In the genomic region with DNA sequence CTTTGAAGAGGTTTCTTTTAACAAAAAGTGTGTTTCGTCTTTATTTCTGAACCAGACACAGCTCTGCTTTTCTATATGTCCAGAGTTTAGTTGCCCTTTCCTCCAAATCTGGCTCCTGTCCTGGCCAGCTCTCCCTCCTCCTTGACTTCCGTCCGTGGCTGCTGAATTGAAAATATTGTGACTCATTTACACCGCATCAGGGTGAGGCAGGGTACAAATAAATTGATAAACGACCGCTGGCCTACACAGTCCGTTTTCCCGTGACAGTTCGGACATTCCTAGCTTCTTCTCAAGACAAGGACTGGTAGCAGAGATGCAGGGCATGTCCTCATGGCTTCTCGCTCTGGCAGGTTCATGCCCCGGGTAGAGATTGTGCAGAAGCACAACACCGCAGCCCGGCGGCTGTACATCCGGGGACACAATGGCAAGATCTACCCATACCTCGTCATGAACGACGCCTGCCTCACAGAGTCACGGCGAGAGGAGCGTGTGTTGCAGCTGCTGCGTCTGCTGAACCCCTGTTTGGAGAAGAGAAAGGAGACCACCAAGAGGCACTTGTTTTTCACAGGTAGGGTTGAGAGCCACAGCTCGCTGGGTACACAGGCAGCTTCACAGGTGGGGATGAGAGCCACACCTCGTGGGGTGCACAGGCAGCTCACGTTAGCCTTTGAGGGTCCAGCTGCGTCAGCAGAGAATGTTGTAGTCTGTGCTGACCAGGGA, we compare ENCODE assay signal across 21 cellular contexts.
A peak's percentile ranks its signal among the peaks of the same experiment; 100 is the strongest.
DNase-seq lines count a peak whose midpoint lies in the region; ATAC-seq and TF ChIP-seq lines count a peak whose summit lies in the region.
"Had no signal": no experiment of that assay in that cellular context is flagged by ENCODE, and none has a peak within 500 bp of the region (broad histone marks: within the 10 kb centered on the region; RNA-seq: fewer than 3 reads in every experiment).

No MANE protein-coding gene starts in this region.

- no peak overlapping the region for H3K27ac Mint-ChIP-seq in activated CD8-positive, alpha-beta T cell treated with anti-CD3 and anti-CD28 coated beads, Interleukin-2, amount 10 ng/mL, durations not matched to agents 7 days and 5 days
- no peak overlapping the region for H3K27ac Mint-ChIP-seq in activated CD8-positive, alpha-beta T cell treated with anti-CD3 and anti-CD28 coated beads for 36 hours
- H3K27ac Mint-ChIP-seq in stimulated activated effector memory CD8-positive, alpha-beta T cell treated with anti-CD3 and anti-CD28 coated beads, Interleukin-12 subunit alpha, Interleukin-12 subunit beta, amount 100 ng/mL, for 72 hours, result peak overlapping the region; percentile 21
- H3K27ac Mint-ChIP-seq: activated CD4-positive, alpha-beta T cell treated with anti-CD3 and anti-CD28 coated beads, Interleukin-2, amount 10 ng/mL, durations not matched to agents 7 days and 5 days; activated naive CD8-positive, alpha-beta T cell treated with anti-CD3 and anti-CD28 coated beads, Interleukin-2, amount 10 ng/mL, durations not matched to agents 7 days and 5 days; type B pancreatic cell had no signal

- peaks cover 27% of the 10 kb centered on the region for H3K4me1 Mint-ChIP-seq in activated CD8-positive, alpha-beta T cell treated with anti-CD3 and anti-CD28 coated beads, Interleukin-2, amount 10 ng/mL, durations not matched to agents 7 days and 5 days (ENCODE audit: low read depth)
- H3K4me1 Mint-ChIP-seq in activated CD8-positive, alpha-beta T cell treated with anti-CD3 and anti-CD28 coated beads for 36 hours (ENCODE audit: low read depth), result peaks cover 24% of the 10 kb centered on the region
- no peaks in the 10 kb centered on the region for H3K4me1 Mint-ChIP-seq in stimulated activated effector memory CD8-positive, alpha-beta T cell treated with anti-CD3 and anti-CD28 coated beads, Interleukin-12 subunit alpha, Interleukin-12 subunit beta, amount 100 ng/mL, for 72 hours
- H3K4me1 Mint-ChIP-seq: brain had no signal

- intact Hi-C loops in activated CD8-positive, alpha-beta T cell treated with anti-CD3 and anti-CD28 coated beads for 36 hours (cut with micrococcal nuclease), result no loop called here

- peaks cover 37% of the 10 kb centered on the region for H3K36me3 ChIP-seq in Karpas-422 (ENCODE audit: insufficient read depth, low read length)

- H3K9ac ChIP-seq in Karpas-422 (ENCODE audit: low read length), result peak overlapping the region; percentile 53

- DNase-seq in activated CD8-positive, alpha-beta T cell treated with anti-CD3 and anti-CD28 coated beads, Interleukin-2, amount 10 ng/mL, durations not matched to agents 7 days and 5 days, result peak; percentile 17
- DNase-seq in activated CD8-positive, alpha-beta T cell treated with anti-CD3 and anti-CD28 coated beads for 36 hours, result no peak
- no peak for DNase-seq in Karpas-422
- peak; percentile 36 for DNase-seq in left lobe of liver (ENCODE audit: low spot score)
- no peak for DNase-seq in stimulated activated effector memory CD8-positive, alpha-beta T cell treated with anti-CD3 and anti-CD28 coated beads, Interleukin-12 subunit alpha, Interleukin-12 subunit beta, amount 100 ng/mL, for 72 hours (ENCODE audit: low spot score in 2 of 2)
- no peak for DNase-seq in Kasumi-1 (lab: John Stamatoyannopoulos, UW)
- DNase-seq in H4 (ENCODE audit: low spot score), result no peak
- DNase-seq in NCI-H526 (lab: John Stamatoyannopoulos, UW), result no peak
- DNase-seq: activated CD4-positive, alpha-beta T cell treated with anti-CD3 and anti-CD28 coated beads, Interleukin-2, amount 10 ng/mL, durations not matched to agents 7 days and 5 days; activated naive CD8-positive, alpha-beta T cell treated with anti-CD3 and anti-CD28 coated beads, Interleukin-2, amount 10 ng/mL, durations not matched to agents 7 days and 5 days; DMS 273 treated with DMSO at 0.1 percent for 48 hours; GOT3; NCI-H1105; NCI-H2107; NCI-H524 treated with DMSO at 0.1 percent for 48 hours had no signal

- ATAC-seq in activated CD8-positive, alpha-beta T cell treated with anti-CD3 and anti-CD28 coated beads, Interleukin-2, amount 10 ng/mL, durations not matched to agents 7 days and 5 days, result no peak
- ATAC-seq in activated CD8-positive, alpha-beta T cell treated with anti-CD3 and anti-CD28 coated beads for 36 hours, result no peak
- ATAC-seq in left lobe of liver, result no peak
- ATAC-seq in stimulated activated effector memory CD8-positive, alpha-beta T cell treated with anti-CD3 and anti-CD28 coated beads, Interleukin-12 subunit alpha, Interleukin-12 subunit beta, amount 100 ng/mL, for 72 hours, result no peak
- ATAC-seq: esophagus mucosa, right cardiac atrium had no signal

- H3K27me3 Mint-ChIP-seq in activated CD8-positive, alpha-beta T cell treated with anti-CD3 and anti-CD28 coated beads, Interleukin-2, amount 10 ng/mL, durations not matched to agents 7 days and 5 days (ENCODE audit: low read depth), result no peaks in the 10 kb centered on the region
- no peaks in the 10 kb centered on the region for H3K27me3 Mint-ChIP-seq in activated CD8-positive, alpha-beta T cell treated with anti-CD3 and anti-CD28 coated beads for 36 hours
- H3K27me3 Mint-ChIP-seq: activated CD4-positive, alpha-beta T cell treated with anti-CD3 and anti-CD28 coated beads, Interleukin-2, amount 10 ng/mL, durations not matched to agents 7 days and 5 days; activated naive CD8-positive, alpha-beta T cell treated with anti-CD3 and anti-CD28 coated beads, Interleukin-2, amount 10 ng/mL, durations not matched to agents 7 days and 5 days; brain; type B pancreatic cell had no signal

- peaks cover 19% of the 10 kb centered on the region for H3K4me1 ChIP-seq in Karpas-422 (ENCODE audit: low read length)

- no peaks in the 10 kb centered on the region for H3K27me3 ChIP-seq in Karpas-422 (ENCODE audit: low read length)

- no peak overlapping the region for H2AFZ ChIP-seq in Karpas-422 (ENCODE audit: low read length)

- no peaks in the 10 kb centered on the region for H3K9me2 ChIP-seq in Karpas-422 (replicated peaks; ENCODE audit: insufficient read depth, low read length)

- H3K4me3 ChIP-seq in Karpas-422 (ENCODE audit: low read length), result peak overlapping the region; percentile 40; the same call in 1 of the 2 replicates

- CTCF ChIA-PET in activated CD8-positive, alpha-beta T cell treated with anti-CD3 and anti-CD28 coated beads, Interleukin-2, amount 10 ng/mL, durations not matched to agents 7 days and 5 days (lab: Charles Lee), result no interaction called here
- CTCF ChIA-PET in activated CD8-positive, alpha-beta T cell treated with anti-CD3 and anti-CD28 coated beads for 36 hours (lab: Charles Lee), result interaction anchor here (0.6 to 1.4 kb wide), 2 partner anchors 8 to 35 kb away, joined by 3 to 5 read pairs; no protein-coding TSS in a partner anchor

- H3K79me2 ChIP-seq in Karpas-422 (ENCODE audit: low read length), result 0 out of 2 replicates have a peak, but pooled peaks cover 3% of the 10 kb centered on the region

- H3K9me3 Mint-ChIP-seq in activated CD8-positive, alpha-beta T cell treated with anti-CD3 and anti-CD28 coated beads, Interleukin-2, amount 10 ng/mL, durations not matched to agents 7 days and 5 days (ENCODE audit: insufficient read depth), result no peaks in the 10 kb centered on the region
- H3K9me3 Mint-ChIP-seq in activated CD8-positive, alpha-beta T cell treated with anti-CD3 and anti-CD28 coated beads for 36 hours, result no peaks in the 10 kb centered on the region
- no peaks in the 10 kb centered on the region for H3K9me3 Mint-ChIP-seq in stimulated activated effector memory CD8-positive, alpha-beta T cell treated with anti-CD3 and anti-CD28 coated beads, Interleukin-12 subunit alpha, Interleukin-12 subunit beta, amount 100 ng/mL, for 72 hours
- H3K9me3 Mint-ChIP-seq: activated CD4-positive, alpha-beta T cell treated with anti-CD3 and anti-CD28 coated beads, Interleukin-2, amount 10 ng/mL, durations not matched to agents 7 days and 5 days; activated naive CD8-positive, alpha-beta T cell treated with anti-CD3 and anti-CD28 coated beads, Interleukin-2, amount 10 ng/mL, durations not matched to agents 7 days and 5 days; brain; type B pancreatic cell had no signal

- no peaks in the 10 kb centered on the region for H4K20me1 ChIP-seq in Karpas-422 (ENCODE audit: insufficient read depth, low read depth, low read length)

- peaks cover 57% of the 10 kb centered on the region for H3K36me3 Mint-ChIP-seq in activated CD8-positive, alpha-beta T cell treated with anti-CD3 and anti-CD28 coated beads, Interleukin-2, amount 10 ng/mL, durations not matched to agents 7 days and 5 days (ENCODE audit: low read depth)
- peaks cover 46% of the 10 kb centered on the region for H3K36me3 Mint-ChIP-seq in activated CD8-positive, alpha-beta T cell treated with anti-CD3 and anti-CD28 coated beads for 36 hours (ENCODE audit: low read depth)
- peaks cover 100% of the 10 kb centered on the region for H3K36me3 Mint-ChIP-seq in stimulated activated effector memory CD8-positive, alpha-beta T cell treated with anti-CD3 and anti-CD28 coated beads, Interleukin-12 subunit alpha, Interleukin-12 subunit beta, amount 100 ng/mL, for 72 hours

- peak overlapping the region; percentile 81 for H3K27ac ChIP-seq in Karpas-422 (ENCODE audit: low read length)
- H3K27ac ChIP-seq: 22Rv1, C4-2B had no signal

- peak overlapping the region; percentile 63 for H3K4me2 ChIP-seq in Karpas-422 (ENCODE audit: low read depth, low read length, poor library complexity, severe bottlenecking)

- no peaks in the 10 kb centered on the region for H3K9me3 ChIP-seq in Karpas-422 (ENCODE audit: low read length)

- no peak overlapping the region for H3K4me3 Mint-ChIP-seq in activated CD8-positive, alpha-beta T cell treated with anti-CD3 and anti-CD28 coated beads, Interleukin-2, amount 10 ng/mL, durations not matched to agents 7 days and 5 days
- no peak overlapping the region for H3K4me3 Mint-ChIP-seq in activated CD8-positive, alpha-beta T cell treated with anti-CD3 and anti-CD28 coated beads for 36 hours
- no peak overlapping the region for H3K4me3 Mint-ChIP-seq in stimulated activated effector memory CD8-positive, alpha-beta T cell treated with anti-CD3 and anti-CD28 coated beads, Interleukin-12 subunit alpha, Interleukin-12 subunit beta, amount 100 ng/mL, for 72 hours
- H3K4me3 Mint-ChIP-seq: activated CD4-positive, alpha-beta T cell treated with anti-CD3 and anti-CD28 coated beads, Interleukin-2, amount 10 ng/mL, durations not matched to agents 7 days and 5 days; activated naive CD8-positive, alpha-beta T cell treated with anti-CD3 and anti-CD28 coated beads, Interleukin-2, amount 10 ng/mL, durations not matched to agents 7 days and 5 days; brain; type B pancreatic cell had no signal

- no peak for TF ChIP-seq CTCF in activated CD8-positive, alpha-beta T cell treated with anti-CD3 and anti-CD28 coated beads for 36 hours (IDR thresholded peaks at IDR 0.05)

- POLR2A ChIA-PET in activated CD8-positive, alpha-beta T cell treated with anti-CD3 and anti-CD28 coated beads, Interleukin-2, amount 10 ng/mL, durations not matched to agents 7 days and 5 days (lab: Charles Lee), result no interaction called here
- POLR2A ChIA-PET in activated CD8-positive, alpha-beta T cell treated with anti-CD3 and anti-CD28 coated beads for 36 hours (lab: Charles Lee), result interaction anchor here (1.0 to 1.2 kb wide), 2 partner anchors 8 to 30 kb away, joined by 3 read pairs; no protein-coding TSS in a partner anchor

Comparison
In these comparisons a context has a peak if more than half of its experiments do, and no peak if none do; other contexts are left out.
1. DNase-seq: peak in activated CD8-positive, alpha-beta T cell treated with anti-CD3 and anti-CD28 coated beads, Interleukin-2, amount 10 ng/mL, durations not matched to agents 7 days and 5 days (single experiment) and left lobe of liver (single experiment); none in activated CD8-positive, alpha-beta T cell treated with anti-CD3 and anti-CD28 coated beads for 36 hours (single experiment), Karpas-422 (single experiment), stimulated activated effector memory CD8-positive, alpha-beta T cell treated with anti-CD3 and anti-CD28 coated beads, Interleukin-12 subunit alpha, Interleukin-12 subunit beta, amount 100 ng/mL, for 72 hours (0 of 2), Kasumi-1 (0 of 2), H4 (single experiment) and NCI-H526 (0 of 2).